Comparison of ENCODE assay signal across 24 cellular contexts in the genomic region with DNA sequence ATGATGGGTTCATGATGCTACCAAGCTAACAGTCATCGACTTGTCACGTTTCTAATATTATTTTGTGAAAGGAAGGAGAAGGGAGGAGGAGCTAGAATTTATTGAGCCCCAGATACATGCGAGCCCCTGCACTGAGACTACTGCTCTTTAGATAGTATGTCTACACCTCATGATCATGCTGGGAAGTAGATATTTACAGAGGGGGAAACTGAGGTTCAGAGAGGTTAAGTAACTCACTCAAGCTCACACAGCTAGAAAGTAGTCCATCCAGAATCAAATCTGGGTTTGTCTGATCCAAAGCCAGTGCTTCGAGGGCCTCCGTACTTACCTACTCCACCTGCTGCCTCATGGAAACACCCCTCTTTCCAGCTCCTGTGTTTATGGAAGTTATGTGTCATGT. TPM values are rescaled to one million over a fixed set of nuclear protein-coding genes. Genes with fewer than 3 reads are reported as not detected.
DNase-seq lines count a peak whose midpoint lies in the region; ATAC-seq, FAIRE-seq and TF ChIP-seq lines count a peak whose summit lies in the region.
"Had no signal": no experiment of that assay in that cellular context is flagged by ENCODE, and none has a peak within 500 bp of the region (broad histone marks: within the 10 kb centered on the region; RNA-seq: fewer than 3 reads in every experiment).

No MANE protein-coding gene starts in this region.

- H3K9ac ChIP-seq in HepG2 (ENCODE audit: insufficient read depth, low read depth, low read length) (no peak overlapping the region), endodermal cell (ENCODE audit: extremely low read depth, low read length, poor library complexity, severe bottlenecking) (no peak overlapping the region)
- H3K9ac ChIP-seq: BLaER1 treated with 17β-estradiol and CSF1 and Interleukin-3, amounts not matched to agents 10 nM and 100 nM had no signal

- no peak overlapping the region for H3K4me2 ChIP-seq in HepG2 (ENCODE audit: low read depth, low read length)
- H3K4me2 ChIP-seq: A549 had no signal

- DNase-seq in HepG2 (ENCODE audit: low spot score) = no peak
- no peak for DNase-seq in right lobe of liver
- peak; percentile 7 for DNase-seq in endodermal cell
- DNase-seq in HCEC 1CT = no peak
- DNase-seq: 8988T; ACHN; AML-193; BE2C; CD4-positive, alpha-beta T cell; CD8-positive, alpha-beta memory T cell; DMS 273 treated with DMSO at 0.1 percent for 48 hours; EL; GDM1; GOT3; H7 had no signal

- TF ChIP-seq CTCF in HepG2 (CRISPR knock-in tag; IDR thresholded peaks at IDR 0.05) (no peak), right lobe of liver (IDR thresholded peaks at IDR 0.05) (no peak), endodermal cell (conservative IDR thresholded peaks at IDR 0.05) (no peak), nephron (IDR thresholded peaks at IDR 0.05; ENCODE audit: unreplicated experiment in 3 of 3) (no peak)

- H4K20me1 ChIP-seq in HepG2 (ENCODE audit: insufficient read depth, low read length) = no peaks in the 10 kb centered on the region
- H4K20me1 ChIP-seq: BLaER1 treated with 17β-estradiol and CSF1 and Interleukin-3, amounts not matched to agents 10 nM and 100 nM had no signal

- no peaks in the 10 kb centered on the region for H3K79me2 ChIP-seq in HepG2 (ENCODE audit: insufficient read depth, low read length)

- no peak for TF ChIP-seq RAD21 in HepG2 (CRISPR knock-in tag; IDR thresholded peaks at IDR 0.05)

- no peak for TF ChIP-seq POLR2A in HepG2 (IDR thresholded peaks at IDR 0.05; ENCODE audit: insufficient read depth in 1 of 2, low read depth in 2 of 2, low read length in 2 of 2)
- TF ChIP-seq POLR2A in right lobe of liver (IDR thresholded peaks at IDR 0.05) = no peak

- no peak overlapping the region for H3K27ac Mint-ChIP-seq in endodermal cell
- peak overlapping the region in 2 of 3 experiments; percentile 63 to 72 for H3K27ac Mint-ChIP-seq in nephron
- H3K27ac Mint-ChIP-seq: CD14-positive monocyte; CD4-positive, alpha-beta T cell; CD8-positive, alpha-beta memory T cell had no signal

- H3K4me1 Mint-ChIP-seq in endodermal cell = peaks cover 32% of the 10 kb centered on the region
- H3K4me1 Mint-ChIP-seq in nephron = peaks cover 70% of the 10 kb centered on the region
- H3K4me1 Mint-ChIP-seq: CD14-positive monocyte; CD8-positive, alpha-beta memory T cell had no signal

- TF ChIP-seq EP300 in HepG2 (IDR thresholded peaks at IDR 0.05; ENCODE audit: low read depth in 2 of 2, low read length in 2 of 2) (no peak), HepG2 (CRISPR knock-in tag; IDR thresholded peaks at IDR 0.05; ENCODE audit: borderline replicate concordance) (no peak)

- H2AFZ ChIP-seq in HepG2 (ENCODE audit: low read length) = no peak overlapping the region

- ATAC-seq in HepG2 (no peak), right lobe of liver (no peak), GM21576 (IDR thresholded peaks at IDR 0.05; ENCODE audit: unreplicated experiment) (no peak)
- ATAC-seq: A549, GM12878, HCT116 had no signal

- H3K4me3 Mint-ChIP-seq in endodermal cell = no peak overlapping the region
- no peak overlapping the region for H3K4me3 Mint-ChIP-seq in nephron
- H3K4me3 Mint-ChIP-seq: CD14-positive monocyte; CD4-positive, alpha-beta T cell; CD8-positive, alpha-beta memory T cell had no signal

- H3K27ac ChIP-seq in HepG2 (ENCODE audit: extremely low read length, insufficient read depth, low read length) (no peak overlapping the region), right lobe of liver (no peak overlapping the region), endodermal cell (ENCODE audit: low read depth, low read length) (no peak overlapping the region)
- H3K27ac ChIP-seq: A549; BLaER1 treated with 17β-estradiol and CSF1 and Interleukin-3, amounts not matched to agents 10 nM and 100 nM had no signal

- intact Hi-C loops in HepG2 (cut with micrococcal nuclease; ENCODE audit: unreplicated experiment) = no loop called here
- intact Hi-C loops in right lobe of liver (cut with DNase I) = no loop called here

- H3K27me3 Mint-ChIP-seq in endodermal cell (ENCODE audit: insufficient read depth) (no peaks in the 10 kb centered on the region), nephron (ENCODE audit: low read depth) (peaks cover 5% of the 10 kb centered on the region)
- H3K27me3 Mint-ChIP-seq: CD4-positive, alpha-beta T cell had no signal

- H3K9me3 Mint-ChIP-seq in endodermal cell (no peaks in the 10 kb centered on the region), nephron (no peaks in the 10 kb centered on the region)
- H3K9me3 Mint-ChIP-seq: CD14-positive monocyte; CD4-positive, alpha-beta T cell; CD8-positive, alpha-beta memory T cell had no signal

- H3K36me3 ChIP-seq in HepG2 (replicated peaks in 1 of 2; ENCODE audit: control insufficient read depth in 1 of 2, insufficient read depth in 2 of 2, low read length in 2 of 2) (no peaks in the 10 kb centered on the region), right lobe of liver (no peaks in the 10 kb centered on the region), endodermal cell (ENCODE audit: control insufficient read depth, insufficient read depth, low read length) (no peaks in the 10 kb centered on the region)
- H3K36me3 ChIP-seq: BE2C; BLaER1 treated with 17β-estradiol and CSF1 and Interleukin-3, amounts not matched to agents 10 nM and 100 nM had no signal

- CTCF ChIA-PET in HepG2 (lab: Yijun Ruan, JAX; ENCODE audit: low intra/inter-chr PET ratio, low total read pairs) = no interaction called here

- 83% methylated on average over 5 of the region's 5 CpGs for whole genome bisulfite sequencing in HepG2 (ENCODE audit: low lambda C conversion rate)
- WGBS in right lobe of liver (ENCODE audit: insufficient coverage, low coverage, low lambda C conversion rate, missing lambda C conversion rate) = 100% methylated on average over 3 of the region's 5 CpGs
- WGBS in endodermal cell (ENCODE audit: insufficient coverage in 1 of 2, insufficient read length in 1 of 2), 2 experiments = 83 to 96% methylated on average over 2 to 5 of the region's 5 CpGs

- FAIRE-seq in HepG2 (lab: Jason Lieb, UNC) = no peak
- FAIRE-seq: A549, D721Med, GM12878, GM19239 had no signal

- no peaks in the 10 kb centered on the region for H3K36me3 Mint-ChIP-seq in endodermal cell (ENCODE audit: low read depth)
- no peaks in the 10 kb centered on the region for H3K36me3 Mint-ChIP-seq in nephron (ENCODE audit: low read depth)
- H3K36me3 Mint-ChIP-seq: CD14-positive monocyte; CD8-positive, alpha-beta memory T cell had no signal

- BruUV-seq in HepG2 (replicated peaks; lab: Mats Ljungman, UMichigan) = no TSS peak

- no peaks in the 10 kb centered on the region for H3K9me3 ChIP-seq in HepG2 (ENCODE audit: low read length)
- H3K9me3 ChIP-seq in right lobe of liver = no peaks in the 10 kb centered on the region
- no peaks in the 10 kb centered on the region for H3K9me3 ChIP-seq in endodermal cell (ENCODE audit: control insufficient read depth, low read length)
- H3K9me3 ChIP-seq: A549; BE2C; BLaER1 treated with 17β-estradiol and CSF1 and Interleukin-3, amounts not matched to agents 10 nM and 100 nM had no signal

- H3K4me1 ChIP-seq in HepG2 (ENCODE audit: insufficient read depth, low read length) = peaks cover 50% of the 10 kb centered on the region
- H3K4me1 ChIP-seq in right lobe of liver = no peaks in the 10 kb centered on the region
- peaks cover 8% of the 10 kb centered on the region for H3K4me1 ChIP-seq in endodermal cell (ENCODE audit: control insufficient read depth, insufficient read depth, low read length)
- H3K4me1 ChIP-seq: A549, BE2C had no signal

- POLR2A ChIA-PET in HepG2 (lab: Yijun Ruan, JAX) = no interaction called here

- in situ Hi-C loops in HepG2 (cut with HindIII; ENCODE audit: extremely low pct_ligation_motif_present, low pct_unique_long_range_greater_than_20kb) = no loop called here

- H3K4me3 ChIP-seq in HepG2 (replicated peaks in 1 of 3; ENCODE audit: insufficient read depth in 1 of 3, low read depth in 2 of 3, low read length in 3 of 3) = no peak overlapping the region
- no peak overlapping the region for H3K4me3 ChIP-seq in right lobe of liver
- no peak overlapping the region for H3K4me3 ChIP-seq in endodermal cell (ENCODE audit: low read length)
- H3K4me3 ChIP-seq: A549; BLaER1 treated with 17β-estradiol and CSF1 and Interleukin-3, amounts not matched to agents 10 nM and 100 nM; GM12878 had no signal

- H3K27me3 ChIP-seq in HepG2 (ENCODE audit: control insufficient read depth in 1 of 2, insufficient read depth in 2 of 2, low read length in 2 of 2) (no peaks in the 10 kb centered on the region), right lobe of liver (no peaks in the 10 kb centered on the region), endodermal cell (ENCODE audit: control insufficient read depth, insufficient read depth, low read length, poor library complexity, severe bottlenecking) (no peaks in the 10 kb centered on the region)
- H3K27me3 ChIP-seq: BE2C; BLaER1 treated with 17β-estradiol and CSF1 and Interleukin-3, amounts not matched to agents 10 nM and 100 nM had no signal

TF ChIP-seq in HepG2, 621 proteins besides CTCF, POLR2A, EP300 and RAD21 (continues in another document):
- TF ChIP-seq SOX6 (IDR thresholded peaks at IDR 0.05) (no peak), SOX6 (CRISPR knock-in tag; IDR thresholded peaks at IDR 0.05) (no peak)

RNA-seq across cellular contexts. Expression of a gene that starts 38.8 kb away (rescaled TPM):
- total RNA-seq in HepG2 (2016; rRNA removed; fragmentation: Illumina TruSeq; extraction: Trizol) (104 and 105 TPM in 2 replicates), right lobe of liver (10 to 100 TPM; 36.1 to 50.2 (median 44.2) TPM), endodermal cell (10 to 100 TPM; 78.7 to 96.9 TPM)
- 40.0 and 44.2 TPM in 2 replicates for total RNA-seq in HepG2 (2016; cell fraction: cytosol; rRNA removed; fragmentation: Illumina TruSeq; extraction: Trizol; ENCODE audit: low read depth)
- total RNA-seq in HepG2 (2016; cell fraction: insoluble cytoplasmic fraction; rRNA removed; fragmentation: Illumina TruSeq; extraction: Trizol) = 102 and 106 TPM in 2 replicates
- total RNA-seq in HepG2 (2016; cell fraction: membrane; rRNA removed; fragmentation: Illumina TruSeq; extraction: Trizol) = 33.5 and 37.5 TPM in 2 replicates
- 208 and 219 TPM in 2 replicates for total RNA-seq in HepG2 (2016; cell fraction: nucleus; rRNA removed; fragmentation: Illumina TruSeq; extraction: Trizol)
- polyA plus RNA-seq in HepG2 (2011; rRNA removed) = 30.4 and 30.5 TPM in 2 replicates
- polyA plus RNA-seq in HepG2 (2011; cell fraction: cytosol; rRNA removed) = 7.7 and 13.1 TPM in 2 replicates
- 38.0 and 75.0 TPM in 2 replicates for polyA plus RNA-seq in HepG2 (2011; cell fraction: nucleus; rRNA removed)
- 34.1 and 38.3 TPM in 2 replicates for polyA plus RNA-seq in HepG2 (2012)
- 3.7 and 3.9 TPM in 2 replicates for polyA plus RNA-seq in HepG2 (2016; cell fraction: cytosol; fragmentation: Illumina TruSeq; extraction: Trizol; ENCODE audit: low read depth)
- 67.8 and 68.9 TPM in 2 replicates for polyA plus RNA-seq in HepG2 (2016; cell fraction: insoluble cytoplasmic fraction; fragmentation: Illumina TruSeq; extraction: Trizol; ENCODE audit: low read depth)
- polyA plus RNA-seq in HepG2 (2016; cell fraction: membrane; fragmentation: Illumina TruSeq; extraction: Trizol; ENCODE audit: low read depth) = 10.5 and 12.7 TPM in 2 replicates
- 110 and 123 TPM in 2 replicates for polyA plus RNA-seq in HepG2 (2016; cell fraction: nucleus; fragmentation: Illumina TruSeq; extraction: Trizol; ENCODE audit: insufficient read depth, low read depth)
- polyA minus RNA-seq in HepG2 (2011; rRNA and poly(A)+ RNA removed; ENCODE audit: low replicate concordance) = 42.3 and 46.0 TPM in 2 replicates
- polyA minus RNA-seq in HepG2 (2011; cell fraction: cytosol; rRNA and poly(A)+ RNA removed) = 23.2 and 29.7 TPM in 2 replicates
- polyA minus RNA-seq in HepG2 (2011; cell fraction: nucleus; rRNA and poly(A)+ RNA removed) = 241 and 244 TPM in 2 replicates
- polyA plus RNA-seq in endodermal cell (2013, experiment 1 of 2) = 68.2 TPM
- 64.7 TPM for polyA plus RNA-seq in endodermal cell (2013, experiment 2 of 2)
